ENCODE assay signal across 14 cellular contexts in genomic region chr5:34503379-34504346, GRCh38.
DNase-seq lines count a peak whose midpoint lies in the region; ATAC-seq and TF ChIP-seq lines count a peak whose summit lies in the region.
"Had no signal": no experiment of that assay in that cellular context is flagged by ENCODE, and none has a peak within 500 bp of the region (broad histone marks: within the 10 kb centered on the region; RNA-seq: fewer than 3 reads in every experiment).

No MANE protein-coding gene starts in this region.

- intact Hi-C loops in natural killer cell (cut with micrococcal nuclease): no loop called here

- no peaks in the 10 kb centered on the region for H3K36me3 Mint-ChIP-seq in natural killer cell
- H3K36me3 Mint-ChIP-seq: activated naive CD4-positive, alpha-beta T cell treated with anti-CD3 and anti-CD28 coated beads, Interleukin-2, amount 50 U/mL, for 72 hours had no signal

- ATAC-seq in natural killer cell (no peak), omental fat pad (ENCODE audit: low FRiP score) (no peak)
- ATAC-seq: activated CD8-positive, alpha-beta T cell treated with anti-CD3 and anti-CD28 coated beads for 36 hours; activated naive CD4-positive, alpha-beta T cell treated with anti-CD3 and anti-CD28 coated beads, Interleukin-2, amount 50 U/mL, for 72 hours had no signal

- H3K4me3 Mint-ChIP-seq in natural killer cell: no peak overlapping the region
- H3K4me3 Mint-ChIP-seq: activated CD8-positive, alpha-beta T cell treated with anti-CD3 and anti-CD28 coated beads for 36 hours; T-helper 1 cell treated with Interleukin-12 subunit alpha and Interleukin-12 subunit beta and Interleukin-4 antibody, amounts not matched to agents 30 μg/mL and 1 μg/mL, for 36 hours had no signal

- no peak for TF ChIP-seq CTCF in GM10266 (IDR thresholded peaks at IDR 0.05; ENCODE audit: control insufficient read depth, insufficient read depth, low read depth, missing control alignments)
- TF ChIP-seq CTCF in natural killer cell (IDR thresholded peaks at IDR 0.05): no peak
- TF ChIP-seq CTCF in omental fat pad (IDR thresholded peaks at IDR 0.05): no peak

- DNase-seq in NCI-H69 (lab: John Stamatoyannopoulos, UW): peak; percentile 71
- peak; percentile 34 to 60 for DNase-seq in dermis microvascular lymphatic vessel endothelial cell (ENCODE audit: low read depth in 2 of 2)
- peak; percentile 93 for DNase-seq in medulla oblongata (ENCODE audit: extremely low spot score)
- peak in 41 of 49 donors; percentile 18 to 86 (median 54) for DNase-seq in substantia nigra (lab: John Stamatoyannopoulos, UW)
- DNase-seq in GM10266 (ENCODE audit: extremely low spot score): no peak
- DNase-seq in NK-92 (lab: John Stamatoyannopoulos, UW; ENCODE audit: unreplicated experiment): no peak
- DNase-seq in natural killer cell: no peak
- no peak for DNase-seq in omental fat pad (ENCODE audit: low spot score)
- DNase-seq: activated CD8-positive, alpha-beta T cell treated with anti-CD3 and anti-CD28 coated beads for 36 hours; NCI-H1436 treated with DMSO at 0.1 percent for 48 hours; upper lobe of left lung had no signal

- H3K9me3 Mint-ChIP-seq in natural killer cell: no peaks in the 10 kb centered on the region
- H3K9me3 Mint-ChIP-seq: activated CD8-positive, alpha-beta T cell treated with anti-CD3 and anti-CD28 coated beads for 36 hours; activated naive CD4-positive, alpha-beta T cell treated with anti-CD3 and anti-CD28 coated beads, Interleukin-2, amount 50 U/mL, for 72 hours; T-helper 1 cell treated with Interleukin-12 subunit alpha and Interleukin-12 subunit beta and Interleukin-4 antibody, amounts not matched to agents 30 μg/mL and 1 μg/mL, for 36 hours had no signal

- H3K27ac ChIP-seq in substantia nigra (ENCODE audit: low read depth, low read length, poor library complexity, severe bottlenecking): peak overlapping the region; percentile 75
- H3K27ac ChIP-seq: C4-2B had no signal

- peaks cover 0 to 2% of the 10 kb centered on the region in 2 donors for H3K27me3 Mint-ChIP-seq in natural killer cell (ENCODE audit: low read depth in 2 of 2)

- peaks cover 19 to 25% of the 10 kb centered on the region in 2 donors for H3K4me1 Mint-ChIP-seq in natural killer cell

- H3K27ac Mint-ChIP-seq in natural killer cell: no peak overlapping the region
- H3K27ac Mint-ChIP-seq: activated CD8-positive, alpha-beta T cell treated with anti-CD3 and anti-CD28 coated beads for 36 hours; activated naive CD4-positive, alpha-beta T cell treated with anti-CD3 and anti-CD28 coated beads, Interleukin-2, amount 50 U/mL, for 72 hours; T-helper 1 cell treated with Interleukin-12 subunit alpha and Interleukin-12 subunit beta and Interleukin-4 antibody, amounts not matched to agents 30 μg/mL and 1 μg/mL, for 36 hours had no signal

Comparison
In these comparisons a context has a peak if more than half of its experiments do, and no peak if none do; other contexts are left out.
1. DNase-seq: peak in NCI-H69 (single experiment), dermis microvascular lymphatic vessel endothelial cell (2 of 2), medulla oblongata (single experiment) and substantia nigra (41 of 49); none in GM10266 (single experiment), NK-92 (single experiment), natural killer cell (single experiment) and omental fat pad (single experiment).